11 cellular contexts compared by ENCODE assay signal in genomic region chr17:79930077-79930785, GRCh38.
DNase-seq lines count a peak whose midpoint lies in the region; ATAC-seq and TF ChIP-seq lines count a peak whose summit lies in the region.
"Had no signal": no experiment of that assay in that cellular context is flagged by ENCODE, and none has a peak within 500 bp of the region (broad histone marks: within the 10 kb centered on the region; RNA-seq: fewer than 3 reads in every experiment).

No MANE protein-coding gene starts in this region.

- H3K27me3 Mint-ChIP-seq in activated naive CD8-positive, alpha-beta T cell treated with anti-CD3 and anti-CD28 coated beads, Interleukin-2, amount 50 U/mL, for 24 hours, result peaks cover 5% of the 10 kb centered on the region
- peaks cover 61% of the 10 kb centered on the region for H3K27me3 Mint-ChIP-seq in activated naive CD8-positive, alpha-beta T cell treated with anti-CD3 and anti-CD28 coated beads for 36 hours

- H3K9me3 Mint-ChIP-seq in activated naive CD8-positive, alpha-beta T cell treated with anti-CD3 and anti-CD28 coated beads, Interleukin-2, amount 50 U/mL, for 24 hours, result no peaks in the 10 kb centered on the region
- H3K9me3 Mint-ChIP-seq in activated naive CD8-positive, alpha-beta T cell treated with anti-CD3 and anti-CD28 coated beads for 36 hours, result no peaks in the 10 kb centered on the region
- H3K9me3 Mint-ChIP-seq: activated T-cell treated with anti-CD3 and anti-CD28 coated beads, Interleukin-2, amount 50 U/mL, for 4 hours; CD4-positive, alpha-beta T cell had no signal

- H3K27me3 ChIP-seq in stomach, result peaks cover 0 to 85% (median 44%) of the 10 kb centered on the region in 3 donors

- TF ChIP-seq POLR2A in stomach (IDR thresholded peaks at IDR 0.05), result no peak

- H3K4me1 ChIP-seq in stomach, result peaks cover 34 to 69% (median 59%) of the 10 kb centered on the region in 4 donors

- H3K36me3 Mint-ChIP-seq in activated naive CD8-positive, alpha-beta T cell treated with anti-CD3 and anti-CD28 coated beads, Interleukin-2, amount 50 U/mL, for 24 hours (ENCODE audit: low read depth), result no peaks in the 10 kb centered on the region
- no peaks in the 10 kb centered on the region for H3K36me3 Mint-ChIP-seq in activated naive CD8-positive, alpha-beta T cell treated with anti-CD3 and anti-CD28 coated beads for 36 hours

- TF ChIP-seq EP300 in stomach (IDR thresholded peaks at IDR 0.05), result no peak

- no peak overlapping the region for H3K27ac ChIP-seq in stomach

- TF ChIP-seq CTCF in WI38 (IDR thresholded peaks at IDR 0.05; ENCODE audit: low read depth, low read length) (no peak), stomach (IDR thresholded peaks at IDR 0.05) (no peak)

- H3K36me3 ChIP-seq in stomach, result no peaks in the 10 kb centered on the region

- no peak for ATAC-seq in activated naive CD8-positive, alpha-beta T cell treated with anti-CD3 and anti-CD28 coated beads, Interleukin-2, amount 50 U/mL, for 24 hours
- ATAC-seq in GM18909 (IDR thresholded peaks at IDR 0.05; ENCODE audit: poor library complexity, unreplicated experiment) (no peak), GM18867 (IDR thresholded peaks at IDR 0.05; ENCODE audit: unreplicated experiment) (no peak)
- ATAC-seq: activated T-cell treated with anti-CD3 and anti-CD28 coated beads, Interleukin-2, amount 50 U/mL, for 4 hours had no signal

- peaks cover 62% of the 10 kb centered on the region for H3K4me1 Mint-ChIP-seq in activated naive CD8-positive, alpha-beta T cell treated with anti-CD3 and anti-CD28 coated beads, Interleukin-2, amount 50 U/mL, for 24 hours
- peaks cover 6% of the 10 kb centered on the region for H3K4me1 Mint-ChIP-seq in activated naive CD8-positive, alpha-beta T cell treated with anti-CD3 and anti-CD28 coated beads for 36 hours

- intact Hi-C loops in stomach (cut with DNase I; ENCODE audit: low total_unique reads), result no loop called here

- 1 to 7% (median 2%) methylated on average over 16 to 54 of the region's 58 CpGs for WGBS in stomach, 5 donors

- H3K4me3 Mint-ChIP-seq in activated naive CD8-positive, alpha-beta T cell treated with anti-CD3 and anti-CD28 coated beads, Interleukin-2, amount 50 U/mL, for 24 hours, result peak overlapping the region; percentile 14
- H3K4me3 Mint-ChIP-seq in activated naive CD8-positive, alpha-beta T cell treated with anti-CD3 and anti-CD28 coated beads for 36 hours, result no peak overlapping the region
- H3K4me3 Mint-ChIP-seq: activated T-cell treated with anti-CD3 and anti-CD28 coated beads, Interleukin-2, amount 50 U/mL, for 4 hours; CD4-positive, alpha-beta T cell had no signal

- no peak for DNase-seq in activated naive CD8-positive, alpha-beta T cell treated with anti-CD3 and anti-CD28 coated beads, Interleukin-2, amount 50 U/mL, for 24 hours
- no peak for DNase-seq in activated naive CD8-positive, alpha-beta T cell treated with anti-CD3 and anti-CD28 coated beads for 36 hours
- DNase-seq in stomach, result no peak
- no peak for DNase-seq in effector CD4-positive, alpha-beta T cell
- DNase-seq: activated T-cell treated with anti-CD3 and anti-CD28 coated beads, Interleukin-2, amount 50 U/mL, for 4 hours; CD4-positive, alpha-beta T cell; T-helper 1 cell had no signal

- no peaks in the 10 kb centered on the region for H3K9me3 ChIP-seq in iPS-18c (ENCODE audit: control insufficient read depth, insufficient read depth, low read length)
- no peaks in the 10 kb centered on the region for H3K9me3 ChIP-seq in stomach

- H3K4me3 ChIP-seq in WI38 (ENCODE audit: low read depth, low read length), result peak overlapping the region; percentile 37
- H3K4me3 ChIP-seq in iPS-18c (ENCODE audit: insufficient read depth, low read depth, low read length), result peak overlapping the region; percentile 46
- peak overlapping the region; percentile 15 to 42 (median 28) for H3K4me3 ChIP-seq in stomach

- H3K27ac Mint-ChIP-seq in activated naive CD8-positive, alpha-beta T cell treated with anti-CD3 and anti-CD28 coated beads, Interleukin-2, amount 50 U/mL, for 24 hours, result no peak overlapping the region
- H3K27ac Mint-ChIP-seq in activated naive CD8-positive, alpha-beta T cell treated with anti-CD3 and anti-CD28 coated beads for 36 hours, result no peak overlapping the region
- H3K27ac Mint-ChIP-seq: CD4-positive, alpha-beta T cell had no signal
